1 cellular context compared by ENCODE assay signal in genomic region chr1:59857679-59858354, GRCh38.
TF ChIP-seq lines count a peak whose summit lies in the region.

No MANE protein-coding gene starts in this region.

TF ChIP-seq in SK-N-SH treated with all-trans-retinoic acid at 6 μM for 48 hours, 23 proteins besides CTCF, POLR2A, EP300 and RAD21 (continued from another document):
- TF ChIP-seq POU6F1 (CRISPR knock-in tag; IDR thresholded peaks at IDR 0.05; ENCODE audit: borderline replicate concordance, low read depth) = no peak
- no peak for TF ChIP-seq ESRRG (CRISPR knock-in tag; IDR thresholded peaks at IDR 0.05)
- TF ChIP-seq ZNF8 (CRISPR knock-in tag; IDR thresholded peaks at IDR 0.05) = no peak
- TF ChIP-seq PATZ1 (CRISPR knock-in tag; IDR thresholded peaks at IDR 0.05; ENCODE audit: borderline replicate concordance) = no peak
- TF ChIP-seq ARNTL (CRISPR knock-in tag; IDR thresholded peaks at IDR 0.05; ENCODE audit: borderline replicate concordance, low read depth) = no peak
- no peak for TF ChIP-seq ZNF565 (CRISPR knock-in tag; conservative IDR thresholded peaks at IDR 0.05; ENCODE audit: low read depth)
- no peak for TF ChIP-seq CREB5 (CRISPR knock-in tag; IDR thresholded peaks at IDR 0.05; ENCODE audit: low read depth)
- TF ChIP-seq ZC3H10 (CRISPR knock-in tag; IDR thresholded peaks at IDR 0.05) = no peak
- TF ChIP-seq TCF4 (CRISPR knock-in tag; IDR thresholded peaks at IDR 0.05; ENCODE audit: borderline replicate concordance) = no peak
- TF ChIP-seq OSR1 (CRISPR knock-in tag; IDR thresholded peaks at IDR 0.05) = no peak
TF ChIP-seq in SK-N-SH treated with all-trans-retinoic acid at 6 μM for 48 hours: peak in this region for 0.
